Comparison of ENCODE assay signal across 26 cellular contexts in the genomic region with DNA sequence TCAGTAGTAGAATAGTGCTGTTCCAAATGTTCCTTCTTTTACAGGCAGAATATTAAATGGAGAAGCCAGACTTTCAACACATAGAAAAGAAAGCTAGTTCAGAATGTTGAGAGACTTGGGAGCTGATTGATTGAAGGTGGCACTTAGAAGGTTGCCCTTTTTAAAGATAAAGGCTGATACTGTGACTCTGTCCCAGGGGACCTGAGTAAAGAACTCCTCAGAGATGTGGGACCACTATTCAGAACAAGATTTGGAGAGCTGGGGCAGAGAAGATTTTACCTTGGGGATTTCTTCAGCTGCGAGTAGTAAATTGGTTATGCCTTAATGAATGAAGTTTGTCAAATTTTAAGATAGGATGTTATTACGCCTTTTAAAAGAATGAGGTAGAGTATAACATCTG.
"Had no signal": no experiment of that assay in that cellular context is flagged by ENCODE, and none has a peak within 500 bp of the region (broad histone marks: within the 10 kb centered on the region; RNA-seq: fewer than 3 reads in every experiment).

No MANE protein-coding gene starts in this region.

- DNase-seq: activated CD4-positive, alpha-beta T cell treated with anti-CD3 and anti-CD28 coated beads for 4 hours; activated CD4-positive, alpha-beta T cell treated with anti-CD3 and anti-CD28 coated beads, Interleukin-2, amount 50 U/mL, for 4 hours; activated effector memory CD4-positive, alpha-beta T cell treated with anti-CD3 and anti-CD28 coated beads, Interleukin-2, amount 50 U/mL, for 16 hours; activated naive CD4-positive, alpha-beta T cell treated with anti-CD3 and anti-CD28 coated beads for 36 hours; amniotic stem cell; brain microvascular endothelial cell; caudate nucleus; heart left ventricle; hypothalamus; immature natural killer cell; kidney; midbrain; naive thymus-derived CD4-positive, alpha-beta T cell; nucleus accumbens; psoas muscle; sigmoid colon; stimulated activated CD4-positive, alpha-beta T cell treated with anti-CD3 and anti-CD28 coated beads, Interleukin-1b, Interleukin-23, amount 100 ng/mL, for 48 hours; stimulated activated CD4-positive, alpha-beta T cell treated with anti-CD3 and anti-CD28 coated beads, Interleukin-4, amount 100 ng/mL, for 4 hours; stimulated activated CD8-positive, alpha-beta memory T cell treated with anti-CD3 and anti-CD28 coated beads, Interleukin-4, amount 100 ng/mL, for 48 hours; stimulated activated naive CD4-positive, alpha-beta T cell treated with Interleukin-2 at 50 U/mL for 16 hours; transverse colon had no signal

- H3K27ac Mint-ChIP-seq: activated naive CD4-positive, alpha-beta T cell treated with anti-CD3 and anti-CD28 coated beads for 36 hours; activated T-helper 1 cell treated with anti-CD3 and anti-CD28 coated beads, Interleukin-12 subunit alpha, Interleukin-12 subunit beta, Interleukin-2, Interleukin-4 antibody, amounts not matched to agents 30 ng/mL and 10 ng/mL and 1 ng/mL, durations not matched to agents 14 hours and 24 hours and 36 hours; immature natural killer cell had no signal

- H3K9me3 ChIP-seq: gastroesophageal sphincter, heart left ventricle, psoas muscle, sigmoid colon, transverse colon had no signal

- H3K27ac ChIP-seq: brain microvascular endothelial cell, gastroesophageal sphincter, heart left ventricle, parathyroid adenoma, psoas muscle, sigmoid colon, transverse colon had no signal

- H3K4me1 ChIP-seq: gastroesophageal sphincter, parathyroid adenoma, psoas muscle, sigmoid colon had no signal

- H3K4me3 Mint-ChIP-seq: activated naive CD4-positive, alpha-beta T cell treated with anti-CD3 and anti-CD28 coated beads for 36 hours; activated T-helper 1 cell treated with anti-CD3 and anti-CD28 coated beads, Interleukin-12 subunit alpha, Interleukin-12 subunit beta, Interleukin-2, Interleukin-4 antibody, amounts not matched to agents 30 ng/mL and 10 ng/mL and 1 ng/mL, durations not matched to agents 14 hours and 24 hours and 36 hours; immature natural killer cell; naive thymus-derived CD4-positive, alpha-beta T cell; neural crest cell had no signal

- H3K27me3 Mint-ChIP-seq: naive thymus-derived CD4-positive, alpha-beta T cell had no signal

- H3K4me3 ChIP-seq: gastroesophageal sphincter, heart left ventricle, psoas muscle, sigmoid colon, smooth muscle cell, transverse colon had no signal

- H3K9me3 Mint-ChIP-seq: activated naive CD4-positive, alpha-beta T cell treated with anti-CD3 and anti-CD28 coated beads for 36 hours; activated T-helper 1 cell treated with anti-CD3 and anti-CD28 coated beads, Interleukin-12 subunit alpha, Interleukin-12 subunit beta, Interleukin-2, Interleukin-4 antibody, amounts not matched to agents 30 ng/mL and 10 ng/mL and 1 ng/mL, durations not matched to agents 14 hours and 24 hours and 36 hours; immature natural killer cell; neural crest cell had no signal

- ATAC-seq: gastroesophageal sphincter; heart left ventricle; naive thymus-derived CD4-positive, alpha-beta T cell; psoas muscle had no signal

- H3K27me3 ChIP-seq: brain microvascular endothelial cell, gastroesophageal sphincter, heart left ventricle, sigmoid colon, transverse colon had no signal

- H3K36me3 ChIP-seq: brain microvascular endothelial cell, gastroesophageal sphincter, heart left ventricle, sigmoid colon, transverse colon had no signal
